ENCODE assay signal across 8 cellular contexts in genomic region chrX:49039598-49040375, GRCh38. TPM values are rescaled to one million over a fixed set of nuclear protein-coding genes. Genes with fewer than 3 reads are reported as not detected.
DNase-seq lines count a peak whose midpoint lies in the region; ATAC-seq and TF ChIP-seq lines count a peak whose summit lies in the region.

No MANE protein-coding gene starts in this region.

- peak; percentile 68 for DNase-seq in NK-92 treated with Interleukin-12 subunit alpha and Interleukin-12 subunit beta, amount 100 ng/mL, for 24 hours (lab: John Stamatoyannopoulos, UW)
- no peak for DNase-seq in NK-92 (lab: John Stamatoyannopoulos, UW; ENCODE audit: unreplicated experiment)
- peak; percentile 93 for DNase-seq in NOMO-1 treated with DMSO at 0.1 percent for 48 hours (lab: John Stamatoyannopoulos, UW; ENCODE audit: unreplicated experiment)
- peak; percentile 19 for DNase-seq in activated T-cell treated with anti-CD3 and anti-CD28 coated beads for 1 hour (ENCODE audit: low read depth)
- DNase-seq in esophagus muscularis mucosa (ENCODE audit: extremely low spot score): peak; percentile 94
- no peak for DNase-seq in stimulated activated naive B cell treated with anti-CD40 and anti-IgM and Interleukin-4, amounts not matched to agents 10 μg/mL and 1 μg/mL and 100 μg/mL, for 72 hours

- H3K9me3 ChIP-seq in esophagus muscularis mucosa: no peaks in the 10 kb centered on the region
- H3K9me3 ChIP-seq in mucosa of rectum (ENCODE audit: control insufficient read depth in 2 of 2, low read length in 2 of 2): no peaks in the 10 kb centered on the region

- TF ChIP-seq POLR2A in esophagus muscularis mucosa (IDR thresholded peaks at IDR 0.05; ENCODE audit: low read depth): no peak

- no peaks in the 10 kb centered on the region for H3K27me3 ChIP-seq in esophagus muscularis mucosa
- no peaks in the 10 kb centered on the region for H3K27me3 ChIP-seq in mucosa of rectum (ENCODE audit: control insufficient read depth in 2 of 2, insufficient read depth in 2 of 2, low read length in 2 of 2)

- H3K9ac ChIP-seq in mucosa of rectum (ENCODE audit: low read depth in 1 of 2, low read length in 2 of 2): no peak overlapping the region

- no peaks in the 10 kb centered on the region for H3K27me3 Mint-ChIP-seq in stimulated activated naive B cell treated with anti-CD40 and anti-IgM and Interleukin-4, amounts not matched to agents 10 μg/mL and 1 μg/mL and 100 μg/mL, for 72 hours

- ATAC-seq in stimulated activated naive B cell treated with anti-CD40 and anti-IgM and Interleukin-4, amounts not matched to agents 10 μg/mL and 1 μg/mL and 100 μg/mL, for 72 hours (replicated peaks): no peak
- ATAC-seq in HG03457 (IDR thresholded peaks at IDR 0.05; ENCODE audit: unreplicated experiment): no peak

- whole genome bisulfite sequencing in esophagus muscularis mucosa: 12% methylated on average over 6 of the region's 9 CpGs

- H3K4me1 Mint-ChIP-seq in stimulated activated naive B cell treated with anti-CD40 and anti-IgM and Interleukin-4, amounts not matched to agents 10 μg/mL and 1 μg/mL and 100 μg/mL, for 72 hours: peaks cover 29 to 40% of the 10 kb centered on the region in 2 donors

- H3K9me3 Mint-ChIP-seq in stimulated activated naive B cell treated with anti-CD40 and anti-IgM and Interleukin-4, amounts not matched to agents 10 μg/mL and 1 μg/mL and 100 μg/mL, for 72 hours: no peaks in the 10 kb centered on the region

- peaks cover 16 to 24% of the 10 kb centered on the region in 2 donors for H3K36me3 Mint-ChIP-seq in stimulated activated naive B cell treated with anti-CD40 and anti-IgM and Interleukin-4, amounts not matched to agents 10 μg/mL and 1 μg/mL and 100 μg/mL, for 72 hours

- H3K4me3 ChIP-seq in esophagus muscularis mucosa (peak overlapping the region; percentile 63 to 90 (median 84)), mucosa of rectum (ENCODE audit: low read length in 2 of 2) (no peak overlapping the region)

- H3K4me3 Mint-ChIP-seq in stimulated activated naive B cell treated with anti-CD40 and anti-IgM and Interleukin-4, amounts not matched to agents 10 μg/mL and 1 μg/mL and 100 μg/mL, for 72 hours: peak overlapping the region; percentile 53 to 63

- H3K36me3 ChIP-seq in esophagus muscularis mucosa (peaks cover 23 to 44% (median 38%) of the 10 kb centered on the region in 4 donors), mucosa of rectum (ENCODE audit: control insufficient read depth in 2 of 2, insufficient read depth in 2 of 2, low read length in 2 of 2) (peaks cover 8 to 17% of the 10 kb centered on the region in 2 donors)

- H3K27ac ChIP-seq in esophagus muscularis mucosa (replicated peaks in 1 of 4) (peak overlapping the region; percentile 94 to 99 (median 98)), mucosa of rectum (ENCODE audit: low read depth in 2 of 2, low read length in 2 of 2) (peak overlapping the region; percentile 31 to 62)

- no peak for TF ChIP-seq EP300 in esophagus muscularis mucosa (IDR thresholded peaks at IDR 0.05)

- no peak for TF ChIP-seq CTCF in esophagus muscularis mucosa (IDR thresholded peaks at IDR 0.05)

- peak overlapping the region; percentile 92 for H3K27ac Mint-ChIP-seq in stimulated activated naive B cell treated with anti-CD40 and anti-IgM and Interleukin-4, amounts not matched to agents 10 μg/mL and 1 μg/mL and 100 μg/mL, for 72 hours

- intact Hi-C loops in esophagus muscularis mucosa (cut with DNase I): no loop called here

- H3K4me1 ChIP-seq in esophagus muscularis mucosa: peaks cover 13 to 47% (median 29%) of the 10 kb centered on the region in 4 donors
- peaks cover 7 to 10% of the 10 kb centered on the region in 2 donors for H3K4me1 ChIP-seq in mucosa of rectum (ENCODE audit: control insufficient read depth in 2 of 2, insufficient read depth in 2 of 2, low read length in 2 of 2)

RNA-seq across cellular contexts. Expression of gene TFE3, which starts 3.4 kb away (rescaled TPM):
- total RNA-seq in esophagus muscularis mucosa: 100 to 1,000 TPM in 3 of 4 donors, 10 to 100 TPM in 1; 99.9 to 181 (median 150) TPM

RNA-seq across cellular contexts. Expression of gene CCDC120, which starts 19.0 kb away (rescaled TPM):
- total RNA-seq in esophagus muscularis mucosa: 1 to 10 TPM; 1.2 to 5.1 (median 2.9) TPM

RNA-seq across cellular contexts. Expression of gene PRAF2, which starts 34.0 kb away (rescaled TPM):
- total RNA-seq in esophagus muscularis mucosa: 10 to 100 TPM; 15.9 to 26.6 (median 23.8) TPM

RNA-seq across cellular contexts. Expression of gene GRIPAP1, which starts 37.7 kb away (rescaled TPM):
- 10 to 100 TPM; 24.7 to 36.4 (median 33.7) TPM for total RNA-seq in esophagus muscularis mucosa

RNA-seq across cellular contexts. Expression of gene WDR45, which starts 39.9 kb away (rescaled TPM):
- 10 to 100 TPM; 68.1 to 77.9 (median 72.7) TPM for total RNA-seq in esophagus muscularis mucosa

Comparison
In these comparisons a context has a peak if more than half of its experiments do, and no peak if none do; other contexts are left out.
1. DNase-seq: peak in NK-92 treated with Interleukin-12 subunit alpha and Interleukin-12 subunit beta, amount 100 ng/mL, for 24 hours (single experiment), NOMO-1 treated with DMSO at 0.1 percent for 48 hours (single experiment), activated T-cell treated with anti-CD3 and anti-CD28 coated beads for 1 hour (single experiment) and esophagus muscularis mucosa (single experiment); none in NK-92 (single experiment) and stimulated activated naive B cell treated with anti-CD40 and anti-IgM and Interleukin-4, amounts not matched to agents 10 μg/mL and 1 μg/mL and 100 μg/mL, for 72 hours (single experiment).
2. H3K4me3 ChIP-seq: peak in esophagus muscularis mucosa (4 of 4); none in mucosa of rectum (0 of 2).